8 cellular contexts compared by ENCODE assay signal in genomic region chr14:74302634-74303569, GRCh38. TPM values are rescaled to one million over a fixed set of nuclear protein-coding genes. Genes with fewer than 3 reads are reported as not detected.
DNase-seq lines count a peak whose midpoint lies in the region; ATAC-seq and TF ChIP-seq lines count a peak whose summit lies in the region.

TSS of gene ABCD4 (minus strand) at chr14:74302934. CDS start at chr14:74302912, 22 bp downstream.

- WGBS in right lobe of liver (ENCODE audit: insufficient coverage, low coverage, low lambda C conversion rate, missing lambda C conversion rate), result 18% methylated on average over 36 of the region's 61 CpGs

- peak; percentile 73 to 92 (median 73) for DNase-seq in CD4-positive, CD25-positive, alpha-beta regulatory T cell
- DNase-seq in NCI-H748 (lab: John Stamatoyannopoulos, UW; ENCODE audit: unreplicated experiment) (peak; percentile 96), dermis microvascular lymphatic vessel endothelial cell (ENCODE audit: low read depth in 2 of 2) (peak; percentile 63 to 92), right lobe of liver (peak; percentile 95 to 97 (median 97))
- DNase-seq in activated CD4-positive, alpha-beta T cell treated with anti-CD3 and anti-CD28 coated beads, Interleukin-2, amount 50 U/mL, for 4 hours, result peak; percentile 77 to 78
- DNase-seq in stimulated activated CD4-positive, alpha-beta T cell treated with anti-CD3 and anti-CD28 coated beads, Interleukin-4, amount 100 ng/mL, for 4 hours, result peak; percentile 80 to 82

- H3K36me3 Mint-ChIP-seq in CD4-positive, CD25-positive, alpha-beta regulatory T cell, result peaks cover 15% of the 10 kb centered on the region

- peaks cover 13% of the 10 kb centered on the region for H3K36me3 ChIP-seq in CD4-positive, CD25-positive, alpha-beta regulatory T cell (ENCODE audit: control insufficient read depth, insufficient read depth, low read length)
- H3K36me3 ChIP-seq in right lobe of liver, result peaks cover 0 to 13% (median 3%) of the 10 kb centered on the region in 4 donors

- no peaks in the 10 kb centered on the region for H3K27me3 ChIP-seq in CD4-positive, CD25-positive, alpha-beta regulatory T cell (ENCODE audit: control insufficient read depth, insufficient read depth, low read length)
- no peaks in the 10 kb centered on the region for H3K27me3 ChIP-seq in right lobe of liver

- peak within 1 kb of the TSS; percentile 83 for H3K27ac ChIP-seq in CD4-positive, CD25-positive, alpha-beta regulatory T cell (ENCODE audit: insufficient read depth, low read length, poor library complexity, severe bottlenecking)
- peak within 1 kb of the TSS; percentile 58 to 89 (median 86) for H3K27ac ChIP-seq in right lobe of liver

- ATAC-seq in CD4-positive, CD25-positive, alpha-beta regulatory T cell (ENCODE audit: low read depth in 2 of 2), result peak; percentile 88
- ATAC-seq in GM19372 (IDR thresholded peaks at IDR 0.05; ENCODE audit: low read depth, unreplicated experiment), result peak; percentile 97
- peak; percentile 91 for ATAC-seq in HG03558 (IDR thresholded peaks at IDR 0.05; ENCODE audit: extremely low read depth, unreplicated experiment)
- ATAC-seq in right lobe of liver, result peak; percentile 98 to 99 (median 98)

- peak within 1 kb of the TSS; percentile 85 to 100 (median 93) for H3K27ac Mint-ChIP-seq in CD4-positive, CD25-positive, alpha-beta regulatory T cell

- H3K9me3 Mint-ChIP-seq in CD4-positive, CD25-positive, alpha-beta regulatory T cell, result no peaks in the 10 kb centered on the region

- peaks cover 0 to 48% (median 22%) of the 10 kb centered on the region in 4 donors for H3K4me1 Mint-ChIP-seq in CD4-positive, CD25-positive, alpha-beta regulatory T cell

- H3K4me3 ChIP-seq in CD4-positive, CD25-positive, alpha-beta regulatory T cell (ENCODE audit: low read depth, low read length), result peak within 1 kb of the TSS; percentile 90
- H3K4me3 ChIP-seq in right lobe of liver, result peak within 1 kb of the TSS; percentile 75 to 97 (median 94)

- TF ChIP-seq POLR2A in right lobe of liver (IDR thresholded peaks at IDR 0.05), result peak; percentile 85

- H3K4me1 ChIP-seq in CD4-positive, CD25-positive, alpha-beta regulatory T cell (ENCODE audit: control insufficient read depth, insufficient read depth, low read length, poor library complexity, severe bottlenecking), result peaks cover 26% of the 10 kb centered on the region
- peaks cover 0 to 6% (median 2%) of the 10 kb centered on the region in 4 donors for H3K4me1 ChIP-seq in right lobe of liver

- H3K4me3 Mint-ChIP-seq in CD4-positive, CD25-positive, alpha-beta regulatory T cell, result peak within 1 kb of the TSS; percentile 95 to 100 (median 98)

- TF ChIP-seq CTCF in right lobe of liver (IDR thresholded peaks at IDR 0.05), result peak; percentile 9 to 65 (median 57)

- H3K27me3 Mint-ChIP-seq in CD4-positive, CD25-positive, alpha-beta regulatory T cell, result no peaks in the 10 kb centered on the region

- intact Hi-C loops in right lobe of liver (cut with DNase I), result no loop called here

- no peaks in the 10 kb centered on the region for H3K9me3 ChIP-seq in CD4-positive, CD25-positive, alpha-beta regulatory T cell (ENCODE audit: control insufficient read depth in 2 of 2, low read length in 2 of 2)
- H3K9me3 ChIP-seq in right lobe of liver, result no peaks in the 10 kb centered on the region

RNA-seq across cellular contexts. Expression of gene ABCD4, which starts in this region (rescaled TPM):
- total RNA-seq in CD4-positive, CD25-positive, alpha-beta regulatory T cell, result 71.4 TPM
- 10 to 100 TPM; 21.8 to 30.4 (median 26.5) TPM for polyA plus RNA-seq in CD4-positive, CD25-positive, alpha-beta regulatory T cell
- total RNA-seq in dermis microvascular lymphatic vessel endothelial cell (34.1 and 53.6 TPM in 2 replicates), right lobe of liver (10 to 100 TPM; 20.3 to 39.3 (median 32.2) TPM)

Comparison
In these comparisons a context has a peak if more than half of its experiments do, and no peak if none do; other contexts are left out.
1. Peak in every context shown above with its lines: DNase-seq, ATAC-seq, H3K4me3 ChIP-seq and H3K27ac ChIP-seq.